ENCODE assay signal across 8 cellular contexts in genomic region chr9:112378441-112379176, GRCh38. TPM values are rescaled to one million over a fixed set of nuclear protein-coding genes. Genes with fewer than 3 reads are reported as not detected.
DNase-seq lines count a peak whose midpoint lies in the region; ATAC-seq and TF ChIP-seq lines count a peak whose summit lies in the region.

No MANE protein-coding gene starts in this region.

- H3K27me3 ChIP-seq in OCI-LY1 (ENCODE audit: insufficient read depth, low read length) (no peaks in the 10 kb centered on the region), kidney epithelial cell (ENCODE audit: control insufficient read depth, insufficient read depth, low read length) (no peaks in the 10 kb centered on the region)

- no peaks in the 10 kb centered on the region for H3K79me2 ChIP-seq in OCI-LY1 (ENCODE audit: insufficient read depth, low read length)

- H4K20me1 ChIP-seq in OCI-LY1 (ENCODE audit: insufficient read depth, low read length), result no peaks in the 10 kb centered on the region

- in situ Hi-C loops in astrocyte of the spinal cord (cut with HindIII; ENCODE audit: low sequenced_read_pairs), result no loop called here

- H3K9me2 ChIP-seq in OCI-LY1 (ENCODE audit: low read depth, low read length), result no peaks in the 10 kb centered on the region

- ATAC-seq in GM18502 (IDR thresholded peaks at IDR 0.05; ENCODE audit: poor library complexity, unreplicated experiment) (peak; percentile 17), HG02642 (IDR thresholded peaks at IDR 0.05; ENCODE audit: poor library complexity, unreplicated experiment) (peak; percentile 1), GM18858 (IDR thresholded peaks at IDR 0.05; ENCODE audit: unreplicated experiment) (no peak)

- H3K9ac ChIP-seq in OCI-LY1 (ENCODE audit: low read length), result peak overlapping the region; percentile 81

- H3K4me3 ChIP-seq in OCI-LY1 (ENCODE audit: low read depth, low read length, poor library complexity, severe bottlenecking), result peak overlapping the region; percentile 85
- peak overlapping the region; percentile 57 for H3K4me3 ChIP-seq in astrocyte of the spinal cord (ENCODE audit: low read depth, low read length)
- H3K4me3 ChIP-seq in kidney epithelial cell (ENCODE audit: low read depth, low read length), result peak overlapping the region; percentile 72

- H3K4me1 ChIP-seq in OCI-LY1 (ENCODE audit: insufficient read depth, low read length, severe bottlenecking), result peaks cover 53% of the 10 kb centered on the region

- H3K36me3 ChIP-seq in OCI-LY1 (ENCODE audit: insufficient read depth, low read length) (no peaks in the 10 kb centered on the region), kidney epithelial cell (ENCODE audit: control insufficient read depth, insufficient read depth, low read length) (no peaks in the 10 kb centered on the region)

- no peaks in the 10 kb centered on the region for H3F3A ChIP-seq in OCI-LY1 (ENCODE audit: insufficient read depth, low read length)

- H2AFZ ChIP-seq in OCI-LY1 (ENCODE audit: low read length), result no peak overlapping the region; the same call in 1 of the 2 replicates

- H3K4me2 ChIP-seq in OCI-LY1 (ENCODE audit: low read length), result peak overlapping the region; percentile 84

- peak overlapping the region; percentile 60 for H3K27ac ChIP-seq in OCI-LY1 (ENCODE audit: low read depth, low read length, poor library complexity, severe bottlenecking)

- no peak for TF ChIP-seq CTCF in OCI-LY1 (IDR thresholded peaks at IDR 0.05; ENCODE audit: low read length)
- no peak for TF ChIP-seq CTCF in astrocyte of the spinal cord (IDR thresholded peaks at IDR 0.05; ENCODE audit: low read depth, low read length)
- TF ChIP-seq CTCF in kidney epithelial cell (IDR thresholded peaks at IDR 0.05; ENCODE audit: insufficient read depth, low read length, poor library complexity, severe bottlenecking), result no peak

- no peaks in the 10 kb centered on the region for H3K9me3 ChIP-seq in OCI-LY1 (ENCODE audit: low read length)

- DNase-seq in astrocyte of the spinal cord (ENCODE audit: low read depth, low spot score), result no peak
- DNase-seq in kidney epithelial cell (ENCODE audit: low read depth), result no peak
- DNase-seq in stimulated activated CD4-positive, alpha-beta T cell treated with anti-CD3 and anti-CD28 coated beads, Interleukin-4, amount 100 ng/mL, for 24 hours, result peak; percentile 16
- DNase-seq in NCI-H187 (lab: John Stamatoyannopoulos, UW), result no peak

RNA-seq across cellular contexts. Expression of gene HSDL2, which starts 1.3 kb away (rescaled TPM):
- 11.2 and 15.2 TPM in 2 replicates for total RNA-seq in kidney epithelial cell

RNA-seq across cellular contexts. Expression of gene PTBP3, which starts 45.2 kb away (rescaled TPM):
- total RNA-seq in kidney epithelial cell, result 79.8 and 86.0 TPM in 2 replicates
